ENCODE assay signal across 32 cellular contexts in genomic region chr13:96068729-96069128, GRCh38. TPM values are rescaled to one million over a fixed set of nuclear protein-coding genes. Genes with fewer than 3 reads are reported as not detected.
"Had no signal": no experiment of that assay in that cellular context is flagged by ENCODE, and none has a peak within 500 bp of the region (broad histone marks: within the 10 kb centered on the region; RNA-seq: fewer than 3 reads in every experiment).

No MANE protein-coding gene starts in this region.

- H3K4me3 ChIP-seq: left lung, lower lobe of right lung, pancreas, prostate gland, skin epidermis, stomach, testis, thyroid gland, upper lobe of right lung had no signal

- FAIRE-seq: islet of Langerhans, kidney, pancreas, urothelium cell line had no signal

- ATAC-seq: left colon; left lung; lower lobe of right lung; naive thymus-derived CD8-positive, alpha-beta T cell; pancreas; right cardiac atrium; sciatic nerve; stimulated activated naive B cell treated with anti-CD40 and anti-IgM and Interleukin-4, amounts not matched to agents 10 μg/mL and 1 μg/mL and 100 μg/mL, for 72 hours; stimulated activated naive CD8-positive, alpha-beta T cell treated with anti-CD3 and anti-CD28 coated beads, Interleukin-15, Interleukin-2, amounts not matched to agents 100 U/mL and 50 U/mL, for 24 hours; upper lobe of right lung had no signal

- DNase-seq: hypothalamus; immature natural killer cell; kidney; left colon; left lung; lower lobe of right lung; mammary epithelial cell; mesenchymal stem cell; naive thymus-derived CD8-positive, alpha-beta T cell; nucleus accumbens; pancreas; posterior cingulate gyrus; retina; right cardiac atrium; stimulated activated CD4-positive, alpha-beta T cell treated with anti-CD3 and anti-CD28 coated beads, Interleukin-12 subunit alpha, Interleukin-12 subunit beta, amount 100 ng/mL, for 4 hours; stimulated activated CD4-positive, alpha-beta T cell treated with anti-CD3 and anti-CD28 coated beads, Interleukin-15, amount 100 ng/mL, for 24 hours; stimulated activated CD4-positive, alpha-beta T cell treated with anti-CD3 and anti-CD28 coated beads, Interleukin-2, amount 100 ng/mL, for 24 hours; stimulated activated CD4-positive, alpha-beta T cell treated with anti-CD3 and anti-CD28 coated beads, Interleukin-4, amount 100 ng/mL, for 1 hour; stimulated activated naive B cell treated with anti-CD40 and anti-IgM and Interleukin-4, amounts not matched to agents 10 μg/mL and 1 μg/mL and 100 μg/mL, for 72 hours; stimulated activated naive CD8-positive, alpha-beta T cell treated with anti-CD3 and anti-CD28 coated beads, Interleukin-15, Interleukin-2, amounts not matched to agents 100 U/mL and 50 U/mL, for 24 hours; stomach; testis; thyroid gland; trophoblast cell; upper lobe of right lung had no signal

- H3K4me1 ChIP-seq: left lung, lower lobe of right lung, pancreas, prostate gland, stomach, testis, thyroid gland, upper lobe of right lung had no signal

- H3K36me3 ChIP-seq: left lung, lower lobe of right lung, pancreas, prostate gland, stomach, thyroid gland, upper lobe of right lung had no signal

- H3K27me3 ChIP-seq: pancreas, stomach, testis, thyroid gland, upper lobe of right lung had no signal

- H3K27ac ChIP-seq: left lung, lower lobe of right lung, pancreas, prostate gland, skin epidermis, stomach, testis, thyroid gland, upper lobe of right lung had no signal

- H3K9me3 ChIP-seq: left lung, lower lobe of right lung, pancreas, prostate gland, stomach, testis, thyroid gland, upper lobe of right lung had no signal

RNA-seq across cellular contexts. Expression of gene UGGT2, which starts 15.5 kb away (rescaled TPM):
- total RNA-seq: naive thymus-derived CD8-positive, alpha-beta T cell had no signal
- polyA plus RNA-seq: naive thymus-derived CD8-positive, alpha-beta T cell had no signal

RNA-seq across cellular contexts. Expression of gene HS6ST3, which starts 21.2 kb away (rescaled TPM):
- total RNA-seq: liver; naive thymus-derived CD8-positive, alpha-beta T cell; osteoblast; upper lobe of right lung had no signal
- polyA plus RNA-seq: immature natural killer cell; naive thymus-derived CD8-positive, alpha-beta T cell had no signal
